Comparison of ENCODE assay signal across 7 cellular contexts in genomic region chr1:32199717-32200072, GRCh38. TPM values are rescaled to one million over a fixed set of nuclear protein-coding genes. Genes with fewer than 3 reads are reported as not detected.
DNase-seq lines count a peak whose midpoint lies in the region; TF ChIP-seq lines count a peak whose summit lies in the region.
"Had no signal": no experiment of that assay in that cellular context is flagged by ENCODE, and none has a peak within 500 bp of the region (broad histone marks: within the 10 kb centered on the region; RNA-seq: fewer than 3 reads in every experiment).

No MANE protein-coding gene starts in this region.

- in situ Hi-C loops in KBM-7 (cut with MboI; ENCODE audit: low pct_unique_long_range_greater_than_20kb, low sequenced_read_pairs), result no loop called here

- peak; percentile 14 for DNase-seq in NCI-H510A (lab: John Stamatoyannopoulos, UW)
- DNase-seq in NCI-H510A treated with DMSO at 0.1 percent for 48 hours (lab: John Stamatoyannopoulos, UW), result no peak
- no peak for DNase-seq in prostate gland (ENCODE audit: low spot score)
- DNase-seq in KBM-7, result no peak
- DNase-seq in NOMO-1 (lab: John Stamatoyannopoulos, UW; ENCODE audit: unreplicated experiment in 2 of 2), result no peak

- H3K36me3 ChIP-seq in prostate gland, result peaks cover 8 to 12% of the 10 kb centered on the region in 2 donors

- no peaks in the 10 kb centered on the region for H3K27me3 ChIP-seq in prostate gland (replicated peaks; ENCODE audit: insufficient read depth)

- H3K27me3 Mint-ChIP-seq in dendritic cell treated with granulocyte-macrophage colony-stimulating factor and Interleukin-4, amounts not matched to agents 40 ng/mL and 50 ng/mL, for 4 days, result peaks cover 10% of the 10 kb centered on the region

- H3K36me3 Mint-ChIP-seq in dendritic cell treated with granulocyte-macrophage colony-stimulating factor and Interleukin-4, amounts not matched to agents 40 ng/mL and 50 ng/mL, for 4 days (ENCODE audit: low read depth), result peaks cover 41% of the 10 kb centered on the region

- no peak for TF ChIP-seq POLR2A in prostate gland (IDR thresholded peaks at IDR 0.05)

- H3K9me3 Mint-ChIP-seq in dendritic cell treated with granulocyte-macrophage colony-stimulating factor and Interleukin-4, amounts not matched to agents 40 ng/mL and 50 ng/mL, for 4 days, result no peaks in the 10 kb centered on the region

- no peaks in the 10 kb centered on the region for H3K9me3 ChIP-seq in prostate gland

- peak overlapping the region; percentile 75 for H3K27ac ChIP-seq in prostate gland

- peak overlapping the region; percentile 69 for H3K27ac Mint-ChIP-seq in dendritic cell treated with granulocyte-macrophage colony-stimulating factor and Interleukin-4, amounts not matched to agents 40 ng/mL and 50 ng/mL, for 4 days

- intact Hi-C loops in dendritic cell treated with granulocyte-macrophage colony-stimulating factor and Interleukin-4, amounts not matched to agents 40 ng/mL and 50 ng/mL, for 4 days (cut with micrococcal nuclease), result loop anchor here (2.0 to 5.0 kb wide), 2 partner anchors 19 to 193 kb away; partner anchors contain the start of gene BSDC1
- intact Hi-C loops in prostate gland (cut with DNase I), result no loop called here

- H3K4me1 Mint-ChIP-seq in dendritic cell treated with granulocyte-macrophage colony-stimulating factor and Interleukin-4, amounts not matched to agents 40 ng/mL and 50 ng/mL, for 4 days (ENCODE audit: low read depth), result peaks cover 30% of the 10 kb centered on the region

- TF ChIP-seq CTCF in prostate gland (IDR thresholded peaks at IDR 0.05), result no peak

- peaks cover 4% of the 10 kb centered on the region for H3K4me1 ChIP-seq in prostate gland (replicated peaks)

- H3K4me3 Mint-ChIP-seq in dendritic cell treated with granulocyte-macrophage colony-stimulating factor and Interleukin-4, amounts not matched to agents 40 ng/mL and 50 ng/mL, for 4 days, result no peak overlapping the region

- H3K4me3 ChIP-seq in prostate gland, result no peak overlapping the region

- 15% methylated on average over 6 of the region's 6 CpGs for WGBS in prostate gland

RNA-seq across cellular contexts. Expression of gene CCDC28B, which starts 0.7 kb away (rescaled TPM):
- total RNA-seq in prostate gland, result 10 to 100 TPM in 1 of 2 donors, 1 to 10 TPM in 1; 2.9 to 85.5 TPM

RNA-seq across cellular contexts. Expression of gene IQCC, which starts 5.8 kb away (rescaled TPM):
- total RNA-seq in prostate gland, result 1 to 10 TPM; 5.2 to 5.6 TPM

RNA-seq across cellular contexts. Expression of gene DCDC2B, which starts 9.2 kb away (rescaled TPM):
- not detected for total RNA-seq in prostate gland
- total RNA-seq: endothelial cell of umbilical vein had no signal

RNA-seq across cellular contexts. Expression of gene TXLNA, which starts 20.2 kb away (rescaled TPM):
- 10 to 100 TPM; 49.6 to 70.8 TPM for total RNA-seq in prostate gland

RNA-seq across cellular contexts. Expression of gene TMEM234, which starts 22.5 kb away (rescaled TPM):
- total RNA-seq in prostate gland, result 10 to 100 TPM; 17.9 to 31.7 TPM
